31 cellular contexts compared by ENCODE assay signal in genomic region chr3:4042869-4043268, GRCh38.
"Had no signal": no experiment of that assay in that cellular context is flagged by ENCODE, and none has a peak within 500 bp of the region (broad histone marks: within the 10 kb centered on the region; RNA-seq: fewer than 3 reads in every experiment).

No MANE protein-coding gene starts in this region.

- DNase-seq: activated CD4-positive, alpha-beta memory T cell treated with anti-CD3 and anti-CD28 coated beads, Interleukin-2, amount 10 ng/mL, durations not matched to agents 7 days and 5 days; activated CD4-positive, alpha-beta T cell treated with anti-CD3 and anti-CD28 coated beads for 1 hour; activated CD4-positive, alpha-beta T cell treated with anti-CD3 and anti-CD28 coated beads for 4 hours; activated CD4-positive, alpha-beta T cell treated with anti-CD3 and anti-CD28 coated beads, Interleukin-2, amount 10 ng/mL, durations not matched to agents 7 days and 5 days; activated CD4-positive, alpha-beta T cell treated with anti-CD3 and anti-CD28 coated beads, Interleukin-2, amount 50 U/mL, for 4 hours; activated CD8-positive, alpha-beta memory T cell treated with anti-CD3 and anti-CD28 coated beads, Interleukin-2, amount 50 U/mL, for 48 hours; activated gamma-delta T cell; activated naive CD4-positive, alpha-beta T cell treated with anti-CD3 and anti-CD28 coated beads, Interleukin-2, amount 50 U/mL, for 16 hours; activated naive CD4-positive, alpha-beta T cell treated with Interleukin-2 at 50 U/mL for 16 hours; activated T-cell treated with anti-CD3 and anti-CD28 coated beads for 4 hours; activated T-cell treated with anti-CD3 and anti-CD28 coated beads, Interleukin-2, amount 50 U/mL, for 24 hours; activated T-cell treated with anti-CD3 and anti-CD28 coated beads, Interleukin-2, amount 50 U/mL, for 72 hours; amniotic stem cell; aorta; body of pancreas; caudate nucleus; cortex of kidney; dermis blood vessel endothelial cell; effector CD4-positive, alpha-beta T cell; effector memory CD8-positive, alpha-beta T cell; foreskin fibroblast; head of caudate nucleus; T-helper 1 cell; T-helper 17 cell; T1000 had no signal

- H3K27ac ChIP-seq: body of pancreas had no signal

- ATAC-seq: activated T-cell treated with anti-CD3 and anti-CD28 coated beads, Interleukin-2, amount 50 U/mL, for 72 hours; body of pancreas; effector memory CD8-positive, alpha-beta T cell; esophagus mucosa; T-helper 17 cell had no signal

- H3K9me3 Mint-ChIP-seq: activated CD4-positive, alpha-beta memory T cell treated with anti-CD3 and anti-CD28 coated beads, Interleukin-2, amount 10 ng/mL, durations not matched to agents 7 days and 5 days; activated CD4-positive, alpha-beta T cell treated with anti-CD3 and anti-CD28 coated beads, Interleukin-2, amount 10 ng/mL, durations not matched to agents 7 days and 5 days; activated T-cell treated with anti-CD3 and anti-CD28 coated beads, Interleukin-2, amount 50 U/mL, for 24 hours; activated T-cell treated with anti-CD3 and anti-CD28 coated beads, Interleukin-2, amount 50 U/mL, for 72 hours; effector memory CD8-positive, alpha-beta T cell; T-helper 2 cell treated with Interferon-gamma antibody and Interleukin-4, amounts not matched to agents 5 μg/mL and 100 μg/mL, for 36 hours had no signal

- H3K27me3 ChIP-seq: body of pancreas had no signal

- H3K27me3 Mint-ChIP-seq: activated CD4-positive, alpha-beta memory T cell treated with anti-CD3 and anti-CD28 coated beads, Interleukin-2, amount 10 ng/mL, durations not matched to agents 7 days and 5 days; activated CD4-positive, alpha-beta T cell treated with anti-CD3 and anti-CD28 coated beads, Interleukin-2, amount 10 ng/mL, durations not matched to agents 7 days and 5 days; activated naive CD8-positive, alpha-beta T cell; activated T-cell treated with anti-CD3 and anti-CD28 coated beads, Interleukin-2, amount 50 U/mL, for 24 hours; effector memory CD8-positive, alpha-beta T cell; T-helper 17 cell had no signal

- H3K4me1 ChIP-seq: body of pancreas had no signal

- H3K27ac Mint-ChIP-seq: activated CD4-positive, alpha-beta memory T cell treated with anti-CD3 and anti-CD28 coated beads, Interleukin-2, amount 10 ng/mL, durations not matched to agents 7 days and 5 days; activated CD4-positive, alpha-beta T cell treated with anti-CD3 and anti-CD28 coated beads, Interleukin-2, amount 10 ng/mL, durations not matched to agents 7 days and 5 days; activated naive CD8-positive, alpha-beta T cell; activated T-cell treated with anti-CD3 and anti-CD28 coated beads, Interleukin-2, amount 50 U/mL, for 24 hours; activated T-cell treated with anti-CD3 and anti-CD28 coated beads, Interleukin-2, amount 50 U/mL, for 72 hours; effector memory CD8-positive, alpha-beta T cell; T-helper 17 cell; T-helper 2 cell treated with Interferon-gamma antibody and Interleukin-4, amounts not matched to agents 5 μg/mL and 100 μg/mL, for 36 hours had no signal

- FAIRE-seq: colon, endometrium, frontal cortex had no signal

- H3K9me3 ChIP-seq: body of pancreas had no signal

- H3K36me3 Mint-ChIP-seq: activated naive CD8-positive, alpha-beta T cell had no signal

- H3K4me3 Mint-ChIP-seq: activated CD4-positive, alpha-beta memory T cell treated with anti-CD3 and anti-CD28 coated beads, Interleukin-2, amount 10 ng/mL, durations not matched to agents 7 days and 5 days; activated CD4-positive, alpha-beta T cell treated with anti-CD3 and anti-CD28 coated beads, Interleukin-2, amount 10 ng/mL, durations not matched to agents 7 days and 5 days; activated naive CD8-positive, alpha-beta T cell; activated T-cell treated with anti-CD3 and anti-CD28 coated beads, Interleukin-2, amount 50 U/mL, for 24 hours; activated T-cell treated with anti-CD3 and anti-CD28 coated beads, Interleukin-2, amount 50 U/mL, for 72 hours; effector memory CD8-positive, alpha-beta T cell; T-helper 17 cell; T-helper 2 cell treated with Interferon-gamma antibody and Interleukin-4, amounts not matched to agents 5 μg/mL and 100 μg/mL, for 36 hours had no signal

- H3K4me3 ChIP-seq: body of pancreas had no signal

- H3K4me1 Mint-ChIP-seq: activated CD4-positive, alpha-beta memory T cell treated with anti-CD3 and anti-CD28 coated beads, Interleukin-2, amount 10 ng/mL, durations not matched to agents 7 days and 5 days; activated CD4-positive, alpha-beta T cell treated with anti-CD3 and anti-CD28 coated beads, Interleukin-2, amount 10 ng/mL, durations not matched to agents 7 days and 5 days; T-helper 17 cell had no signal
